In genomic region chr4:35771571-35771970, GRCh38 we compare ENCODE assay signal across 16 cellular contexts.
DNase-seq lines count a peak whose midpoint lies in the region; ATAC-seq, FAIRE-seq and TF ChIP-seq lines count a peak whose summit lies in the region.
"Had no signal": no experiment of that assay in that cellular context is flagged by ENCODE, and none has a peak within 500 bp of the region (broad histone marks: within the 10 kb centered on the region; RNA-seq: fewer than 3 reads in every experiment).

No MANE protein-coding gene starts in this region.

- no peaks in the 10 kb centered on the region for H3K79me2 ChIP-seq in SK-N-SH (ENCODE audit: insufficient read depth)

- no peak for ATAC-seq in GM21528 (IDR thresholded peaks at IDR 0.05; ENCODE audit: low FRiP score, unreplicated experiment)
- ATAC-seq: GM23338 had no signal

- no peak for TF ChIP-seq POLR2A in breast epithelium (IDR thresholded peaks at IDR 0.05)
- no peak for TF ChIP-seq POLR2A in GM12891 (IDR thresholded peaks at IDR 0.05; ENCODE audit: low read depth, low read length)

- BruUV-seq in MCF 10A (replicated peaks; lab: Mats Ljungman, UMichigan) = no TSS peak

- no peak overlapping the region for H2AFZ ChIP-seq in SK-N-SH (ENCODE audit: low read depth)
- H2AFZ ChIP-seq: GM23338 had no signal

- FAIRE-seq in GM12891 (lab: Jason Lieb, UNC) = no peak

- CTCF ChIA-PET in MCF 10A (lab: Yijun Ruan, JAX) = interaction anchor here (0.5 kb wide), 1 partner anchor 10 kb away, joined by 3 read pairs; no protein-coding TSS in a partner anchor
- CTCF ChIA-PET in SK-N-SH (lab: Yijun Ruan, JAX) = no interaction called here

- H3K4me1 ChIP-seq in breast epithelium (no peaks in the 10 kb centered on the region), SK-N-SH (ENCODE audit: control insufficient read depth in 1 of 2, insufficient read depth in 2 of 2, low read depth in 1 of 2, low read length in 1 of 2) (no peaks in the 10 kb centered on the region)

- H3K4me2 ChIP-seq in SK-N-SH = peak overlapping the region; percentile 18; the same call in 1 of the 2 replicates
- H3K4me2 ChIP-seq: BLaER1 treated with 17β-estradiol and CSF1 and Interleukin-3, amounts not matched to agents 10 nM and 100 nM; GM23338 had no signal

- H3K4me1 Mint-ChIP-seq in MCF 10A (ENCODE audit: insufficient read depth, unreplicated experiment) (peaks cover 11% of the 10 kb centered on the region), mesothelial cell of epicardium (peaks cover 21% of the 10 kb centered on the region)
- H3K4me1 Mint-ChIP-seq: CD4-positive, CD25-positive, alpha-beta regulatory T cell; GM23338; IgD-negative memory B cell had no signal

- H3K36me3 Mint-ChIP-seq in MCF 10A (ENCODE audit: insufficient read depth, unreplicated experiment) = no peaks in the 10 kb centered on the region
- no peaks in the 10 kb centered on the region for H3K36me3 Mint-ChIP-seq in mesothelial cell of epicardium
- H3K36me3 Mint-ChIP-seq: CD4-positive, CD25-positive, alpha-beta regulatory T cell; IgD-negative memory B cell had no signal

- H3K27ac Mint-ChIP-seq in MCF 10A (ENCODE audit: low read depth, unreplicated experiment) (peak overlapping the region; percentile 31), mesothelial cell of epicardium (peak overlapping the region; percentile 67)
- H3K27ac Mint-ChIP-seq: CD4-positive, CD25-positive, alpha-beta regulatory T cell; GM23338; IgD-negative memory B cell had no signal

- 0 out of 4 replicates have a peak, but pooled peaks of 1 of the 2 experiments have one; percentile 16 for TF ChIP-seq EP300 in SK-N-SH (IDR thresholded peaks at IDR 0.05; ENCODE audit: borderline replicate concordance in 1 of 2, low read depth in 1 of 2, low read length in 1 of 2)

- no peaks in the 10 kb centered on the region for H4K20me1 ChIP-seq in SK-N-SH (ENCODE audit: insufficient read depth)
- H4K20me1 ChIP-seq: BLaER1 treated with 17β-estradiol and CSF1 and Interleukin-3, amounts not matched to agents 10 nM and 100 nM had no signal

- H3K4me3 Mint-ChIP-seq in MCF 10A (ENCODE audit: unreplicated experiment) = no peak overlapping the region
- H3K4me3 Mint-ChIP-seq in mesothelial cell of epicardium = no peak overlapping the region
- H3K4me3 Mint-ChIP-seq: CD4-positive, CD25-positive, alpha-beta regulatory T cell; GM23338 had no signal

- no peaks in the 10 kb centered on the region for H3K36me3 ChIP-seq in breast epithelium
- H3K36me3 ChIP-seq in SK-N-SH (replicated peaks in 1 of 2; ENCODE audit: control insufficient read depth in 1 of 2, insufficient read depth in 2 of 2, low read length in 1 of 2) = no peaks in the 10 kb centered on the region
- H3K36me3 ChIP-seq: BLaER1 treated with 17β-estradiol and CSF1 and Interleukin-3, amounts not matched to agents 10 nM and 100 nM had no signal

- H3K9ac ChIP-seq in SK-N-SH = no peak overlapping the region
- H3K9ac ChIP-seq: BLaER1 treated with 17β-estradiol and CSF1 and Interleukin-3, amounts not matched to agents 10 nM and 100 nM had no signal

- POLR2A ChIA-PET in MCF 10A (lab: Yijun Ruan, JAX) (interaction anchor here (1.2 kb wide), 1 partner anchor 12 kb away, joined by 3 read pairs; no protein-coding TSS in a partner anchor), SK-N-SH (lab: Yijun Ruan, JAX) (no interaction called here)

- TF ChIP-seq CTCF in MCF 10A (IDR thresholded peaks at IDR 0.05; ENCODE audit: unreplicated experiment) (no peak), breast epithelium (IDR thresholded peaks at IDR 0.05) (no peak), SK-N-SH (IDR thresholded peaks at IDR 0.05) (no peak), mesothelial cell of epicardium (IDR thresholded peaks at IDR 0.05; ENCODE audit: unreplicated experiment) (no peak)

- intact Hi-C loops in MCF 10A (cut with micrococcal nuclease) = no loop called here
- intact Hi-C loops in breast epithelium (cut with DNase I; ENCODE audit: low total_unique reads) = no loop called here

- H3K9me3 Mint-ChIP-seq in MCF 10A (ENCODE audit: unreplicated experiment) = no peaks in the 10 kb centered on the region
- H3K9me3 Mint-ChIP-seq in mesothelial cell of epicardium = no peaks in the 10 kb centered on the region
- H3K9me3 Mint-ChIP-seq: GM23338, IgD-negative memory B cell had no signal

- WGBS in SK-N-SH (ENCODE audit: low lambda C conversion rate) = 6% methylated on average over 2 of the region's 2 CpGs

- TF ChIP-seq RAD21 in SK-N-SH (IDR thresholded peaks at IDR 0.05; ENCODE audit: low read length) = no peak

- DNase-seq in MCF 10A (ENCODE audit: unreplicated experiment) (no peak), breast epithelium (ENCODE audit: low spot score in 2 of 2) (no peak), SK-N-SH (no peak), mesothelial cell of epicardium (ENCODE audit: low spot score in 2 of 2, unreplicated experiment in 2 of 2) (no peak), GM12891 (ENCODE audit: insufficient read length, low spot score) (no peak), T-helper 2 cell (no peak), NCI-H1436 treated with DMSO at 0.1 percent for 48 hours (lab: John Stamatoyannopoulos, UW) (no peak)
- DNase-seq: ACHN; CD4-positive, CD25-positive, alpha-beta regulatory T cell; DMS53; H7 had no signal

- peaks cover 8% of the 10 kb centered on the region for H3F3A ChIP-seq in SK-N-SH (replicated peaks; ENCODE audit: insufficient read depth)

- H3K9me3 ChIP-seq in breast epithelium (no peaks in the 10 kb centered on the region), SK-N-SH (no peaks in the 10 kb centered on the region; the same call in 1 of the 2 replicates)
- H3K9me3 ChIP-seq: BLaER1 treated with 17β-estradiol and CSF1 and Interleukin-3, amounts not matched to agents 10 nM and 100 nM had no signal

- H3K27ac ChIP-seq in breast epithelium (no peak overlapping the region), SK-N-SH (ENCODE audit: low read depth in 2 of 2, low read length in 1 of 2) (peak overlapping the region in 1 of 2 experiments; percentile 65; a peak in 2 of 4 replicates)
- H3K27ac ChIP-seq: 22Rv1; BLaER1 treated with 17β-estradiol and CSF1 and Interleukin-3, amounts not matched to agents 10 nM and 100 nM had no signal

- H3K4me3 ChIP-seq in breast epithelium (no peak overlapping the region), SK-N-SH (ENCODE audit: low read depth in 2 of 2, low read length in 1 of 2) (no peak overlapping the region)
- H3K4me3 ChIP-seq: BLaER1 treated with 17β-estradiol and CSF1 and Interleukin-3, amounts not matched to agents 10 nM and 100 nM; GM23338 had no signal

- H3K9me2 ChIP-seq in SK-N-SH = no peaks in the 10 kb centered on the region

- H3K27me3 Mint-ChIP-seq in MCF 10A (ENCODE audit: insufficient read depth, unreplicated experiment) (no peaks in the 10 kb centered on the region), mesothelial cell of epicardium (ENCODE audit: low read depth) (no peaks in the 10 kb centered on the region)
- H3K27me3 Mint-ChIP-seq: CD4-positive, CD25-positive, alpha-beta regulatory T cell; IgD-negative memory B cell had no signal

- no peaks in the 10 kb centered on the region for H3K27me3 ChIP-seq in breast epithelium
- H3K27me3 ChIP-seq in SK-N-SH (ENCODE audit: insufficient read depth) = no peaks in the 10 kb centered on the region
- H3K27me3 ChIP-seq: BLaER1 treated with 17β-estradiol and CSF1 and Interleukin-3, amounts not matched to agents 10 nM and 100 nM had no signal

TF ChIP-seq in SK-N-SH, 30 proteins besides CTCF, POLR2A, EP300 and RAD21:
- peak; percentile 52; the same call in 1 of the 2 replicates for TF ChIP-seq PBX3 (IDR thresholded peaks at IDR 0.05)
- no peak for TF ChIP-seq NFIC (IDR thresholded peaks at IDR 0.05; ENCODE audit: borderline replicate concordance)
- no peak for TF ChIP-seq USF2 (IDR thresholded peaks at IDR 0.05; ENCODE audit: borderline replicate concordance, low read depth, low read length)
- TF ChIP-seq TCF12 (IDR thresholded peaks at IDR 0.05) = peak; percentile 44
TF ChIP-seq in SK-N-SH: peak in this region for 2.

TF ChIP-seq in GM12891, 5 proteins besides CTCF, POLR2A, EP300 and RAD21:
- TF ChIP-seq PAX5 (IDR thresholded peaks at IDR 0.05; ENCODE audit: insufficient read depth, low read length, severe bottlenecking) (no peak), TAF1 (IDR thresholded peaks at IDR 0.05; ENCODE audit: low read depth, low read length) (no peak), POLR2AphosphoS5 (IDR thresholded peaks at IDR 0.05; ENCODE audit: low read depth, low read length) (no peak), SPI1 (IDR thresholded peaks at IDR 0.05; ENCODE audit: low read depth, low read length) (no peak), POU2F2 (IDR thresholded peaks at IDR 0.05; ENCODE audit: low read depth, low read length) (no peak)
